7 cellular contexts compared by ENCODE assay signal in genomic region chr3:133821767-133822638, GRCh38. TPM values are rescaled to one million over a fixed set of nuclear protein-coding genes. Genes with fewer than 3 reads are reported as not detected.
DNase-seq lines count a peak whose midpoint lies in the region; ATAC-seq and TF ChIP-seq lines count a peak whose summit lies in the region.

No MANE protein-coding gene starts in this region.

- ATAC-seq in GM19467 (IDR thresholded peaks at IDR 0.05; ENCODE audit: unreplicated experiment) = no peak
- no peak for ATAC-seq in HG03378 (IDR thresholded peaks at IDR 0.05; ENCODE audit: unreplicated experiment)

- no peak overlapping the region for H3K4me3 ChIP-seq in HFF-Myc (replicated peaks; ENCODE audit: low read depth, low read length)

- intact Hi-C loops in cardiac septum (cut with DNase I) = no loop called here

- TF ChIP-seq CTCF in HFF-Myc (IDR thresholded peaks at IDR 0.05; ENCODE audit: low read depth, low read length, missing control alignments) = peak; percentile 23

- DNase-seq in HFF-Myc (ENCODE audit: extremely low read depth, low read depth) = peak; percentile 35
- peak; percentile 65 for DNase-seq in SHP77 treated with DMSO at 0.1 percent for 48 hours (lab: John Stamatoyannopoulos, UW)
- DNase-seq in cardiac septum (ENCODE audit: low spot score) = peak; percentile 67
- DNase-seq in stromal cell of bone marrow (ENCODE audit: low read depth) = peak; percentile 81
- DNase-seq in inferior parietal cortex (ENCODE audit: extremely low spot score) = no peak

RNA-seq across cellular contexts. Expression of gene SRPRB, which starts 16.4 kb away (rescaled TPM):
- total RNA-seq in cardiac septum = 27.6 TPM
